ENCODE assay signal across 34 cellular contexts in the genomic region with DNA sequence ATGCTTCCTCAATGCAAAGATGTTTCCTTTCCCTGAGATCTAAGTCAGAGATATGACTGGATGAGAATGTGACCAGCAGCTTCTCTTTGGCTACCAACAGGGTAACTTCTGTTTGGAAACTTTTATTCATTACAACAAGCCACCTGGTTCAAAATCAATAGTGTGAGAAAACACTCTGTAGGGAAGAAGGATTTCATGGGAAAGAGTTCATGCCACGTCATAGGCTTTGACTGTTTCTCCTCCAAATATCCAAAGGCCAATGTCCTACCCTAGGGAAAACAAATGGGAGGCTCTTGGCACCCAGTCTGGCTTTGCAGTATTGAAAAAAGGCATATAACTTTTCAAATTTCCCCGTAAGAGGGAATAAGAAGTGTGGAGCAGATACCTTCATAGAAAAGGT.
"Had no signal": no experiment of that assay in that cellular context is flagged by ENCODE, and none has a peak within 500 bp of the region (broad histone marks: within the 10 kb centered on the region; RNA-seq: fewer than 3 reads in every experiment).

No MANE protein-coding gene starts in this region.

- H3K9ac ChIP-seq: KMS-11 had no signal

- H3K27me3 ChIP-seq: MG63 had no signal

- H3K4me3 ChIP-seq: MG63 had no signal

- H3K36me3 ChIP-seq: MG63 had no signal

- H3K27ac ChIP-seq: KMS-11 had no signal

- H3K4me2 ChIP-seq: KMS-11 had no signal

- DNase-seq: Karpas-422, Kasumi-1, KG1, MG63, MM.1S, MV-4-11, NCI-H1048, NCI-H1092, NCI-H1092 treated with DMSO at 0.1 percent for 48 hours, NCI-H1105, NCI-H1105 treated with DMSO at 0.1 percent for 48 hours, NCI-H1417, NCI-H1417 treated with DMSO at 0.1 percent for 48 hours, NCI-H1436, NCI-H1436 treated with DMSO at 0.1 percent for 48 hours, NCI-H146, NCI-H1694 treated with DMSO at 0.1 percent for 48 hours, NCI-H187, NCI-H187 treated with DMSO at 0.1 percent for 48 hours, NCI-H1930, NCI-H2029, NCI-H2029 treated with DMSO at 0.1 percent for 48 hours, NCI-H2081, NCI-H2081 treated with DMSO at 0.1 percent for 48 hours, NCI-H2107, NCI-H2171, NCI-H2171 treated with DMSO at 0.1 percent for 48 hours, NCI-H2227 treated with DMSO at 0.1 percent for 48 hours, NCI-H226, NCI-H345, NCI-H446, NCI-H446 treated with DMSO at 0.1 percent for 48 hours, NCI-H510A had no signal
